ENCODE assay signal across 20 cellular contexts in the genomic region with DNA sequence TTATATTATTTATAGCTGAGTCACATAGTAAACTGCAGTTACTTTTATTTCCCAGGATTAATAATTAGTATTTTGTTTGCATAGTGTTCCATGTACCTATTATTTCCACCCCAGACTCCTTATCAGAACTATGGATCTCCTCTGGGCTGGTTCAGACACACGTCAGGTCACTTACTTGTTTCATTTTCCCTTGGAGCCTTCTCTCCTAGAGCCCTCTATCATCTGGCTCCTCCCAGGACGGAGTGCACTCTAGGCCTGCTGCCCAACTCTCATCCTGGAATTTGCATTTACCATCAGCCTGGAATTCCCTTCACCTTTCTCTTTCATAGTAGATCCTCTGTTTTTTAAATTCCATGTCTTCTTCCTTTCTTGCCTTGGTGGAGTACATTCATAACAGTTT. TPM values are rescaled to one million over a fixed set of nuclear protein-coding genes. Genes with fewer than 3 reads are reported as not detected.
"Had no signal": no experiment of that assay in that cellular context is flagged by ENCODE, and none has a peak within 500 bp of the region (broad histone marks: within the 10 kb centered on the region; RNA-seq: fewer than 3 reads in every experiment).

No MANE protein-coding gene starts in this region.

- H3K4me1 ChIP-seq: foreskin keratinocyte, vagina had no signal

- H3K36me3 ChIP-seq: ovary had no signal

- H3K27me3 ChIP-seq: foreskin keratinocyte, ovary, vagina had no signal

- DNase-seq: activated B cell treated with CpG ODN at 0.5 μM for 24 hours; activated CD4-positive, alpha-beta memory T cell treated with anti-CD3 and anti-CD28 coated beads for 36 hours; activated CD4-positive, alpha-beta T cell treated with anti-CD3 and anti-CD28 coated beads for 4 hours; activated CD8-positive, alpha-beta memory T cell treated with anti-CD3 and anti-CD28 coated beads, Interleukin-2, amount 10 ng/mL, durations not matched to agents 7 days and 5 days; activated naive CD4-positive, alpha-beta T cell; activated naive CD8-positive, alpha-beta T cell treated with anti-CD3 and anti-CD28 coated beads for 36 hours; amniotic stem cell; caudate nucleus; foreskin keratinocyte; kidney; mesenchymal stem cell; naive thymus-derived CD8-positive, alpha-beta T cell; ovary; stimulated activated CD4-positive, alpha-beta T cell treated with anti-CD3 and anti-CD28 coated beads, Interleukin-12 subunit alpha, Interleukin-12 subunit beta, amount 100 ng/mL, for 4 hours; stimulated activated CD4-positive, alpha-beta T cell treated with anti-CD3 and anti-CD28 coated beads, Interleukin-1b, Interleukin-23, amount 100 ng/mL, for 48 hours; stimulated activated CD8-positive, alpha-beta memory T cell treated with anti-CD3 and anti-CD28 coated beads, Interleukin-4, amount 100 ng/mL, for 48 hours; stimulated activated naive CD4-positive, alpha-beta T cell treated with Interleukin-2 at 50 U/mL for 16 hours; T-cell had no signal

- ATAC-seq: activated CD8-positive, alpha-beta memory T cell treated with anti-CD3 and anti-CD28 coated beads, Interleukin-2, amount 10 ng/mL, durations not matched to agents 7 days and 5 days; foreskin keratinocyte; naive thymus-derived CD8-positive, alpha-beta T cell; T-cell had no signal

- H3K9me3 ChIP-seq: ovary, vagina had no signal

- FAIRE-seq: kidney had no signal

- H3K27ac ChIP-seq: epithelial cell of prostate, foreskin keratinocyte, ovary, vagina had no signal

- H3K4me3 ChIP-seq: ovary, vagina had no signal

RNA-seq across cellular contexts. Expression of a gene that starts 28.5 kb away (rescaled TPM):
- total RNA-seq: activated CD4-positive, alpha-beta memory T cell treated with anti-CD3 and anti-CD28 coated beads for 36 hours; foreskin keratinocyte; naive thymus-derived CD8-positive, alpha-beta T cell had no signal
- polyA plus RNA-seq: foreskin keratinocyte; naive thymus-derived CD8-positive, alpha-beta T cell had no signal
